In genomic region chr20:44428174-44429016, GRCh38 we compare ENCODE assay signal across 1 cellular context.
TF ChIP-seq lines count a peak whose summit lies in the region.

No MANE protein-coding gene starts in this region.

TF ChIP-seq in HepG2, 621 proteins besides CTCF, POLR2A, EP300 and RAD21 (continued from another document and continues in another):
- TF ChIP-seq IRF9 (CRISPR knock-in tag; IDR thresholded peaks at IDR 0.05; ENCODE audit: borderline replicate concordance) (no peak), MIER2 (CRISPR knock-in tag; IDR thresholded peaks at IDR 0.05) (peak; percentile 92), ZNF276 (CRISPR knock-in tag; IDR thresholded peaks at IDR 0.05; ENCODE audit: low read depth) (no peak), MAZ (IDR thresholded peaks at IDR 0.05; ENCODE audit: borderline replicate concordance, low read depth, low read length) (no peak), MAZ (CRISPR knock-in tag; IDR thresholded peaks at IDR 0.05; ENCODE audit: low read depth) (no peak; the same call in 1 of the 2 replicates), SMARCE1 (IDR thresholded peaks at IDR 0.05; ENCODE audit: borderline replicate concordance) (no peak), SRF (IDR thresholded peaks at IDR 0.05; ENCODE audit: low read depth, low read length) (no peak), ZNF672 (CRISPR knock-in tag; IDR thresholded peaks at IDR 0.05) (no peak), TSC22D2 (CRISPR knock-in tag; IDR thresholded peaks at IDR 0.05; ENCODE audit: borderline replicate concordance) (no peak), PAXIP1 (CRISPR knock-in tag; conservative IDR thresholded peaks at IDR 0.05) (peak; percentile 91), AKNA (CRISPR knock-in tag; IDR thresholded peaks at IDR 0.05; ENCODE audit: borderline replicate concordance) (no peak), NPAS2 (CRISPR knock-in tag; IDR thresholded peaks at IDR 0.05; ENCODE audit: borderline replicate concordance) (no peak), ZFP36L1 (CRISPR knock-in tag; IDR thresholded peaks at IDR 0.05) (0 out of 2 replicates have a peak, but pooled peaks have one; percentile 41), ZNF746 (CRISPR knock-in tag; IDR thresholded peaks at IDR 0.05) (peak; percentile 80), ZKSCAN5 (CRISPR knock-in tag; IDR thresholded peaks at IDR 0.05) (no peak), MTERF4 (CRISPR knock-in tag; IDR thresholded peaks at IDR 0.05) (peak; percentile 25; the same call in 1 of the 2 replicates), ZNF235 (CRISPR knock-in tag; IDR thresholded peaks at IDR 0.05; ENCODE audit: borderline replicate concordance) (no peak), IKZF4 (CRISPR knock-in tag; IDR thresholded peaks at IDR 0.05; ENCODE audit: borderline replicate concordance, low read depth, not compliant biosample characterization) (no peak), MLX (CRISPR knock-in tag; IDR thresholded peaks at IDR 0.05) (peak; percentile 79), RXRA (CRISPR knock-in tag; IDR thresholded peaks at IDR 0.05) (peak; percentile 76), TRAFD1 (CRISPR knock-in tag; IDR thresholded peaks at IDR 0.05; ENCODE audit: borderline replicate concordance) (no peak), ZNF138 (CRISPR knock-in tag; IDR thresholded peaks at IDR 0.05; ENCODE audit: low read depth) (no peak), TEAD3 (CRISPR knock-in tag; optimal IDR thresholded peaks at IDR 0.05; ENCODE audit: borderline replicate concordance) (peak; percentile 91), BCL3 (CRISPR knock-in tag; IDR thresholded peaks at IDR 0.05) (peak; percentile 76; the same call in 1 of the 2 replicates), RBFOX2 (IDR thresholded peaks at IDR 0.05; ENCODE audit: low read depth, low read length) (peak; percentile 44), ISX (CRISPR knock-in tag; conservative IDR thresholded peaks at IDR 0.05) (no peak), DZIP1 (CRISPR knock-in tag; IDR thresholded peaks at IDR 0.05) (peak; percentile 88; the same call in 1 of the 2 replicates), HNRNPL (IDR thresholded peaks at IDR 0.05; ENCODE audit: low read depth, low read length) (peak; percentile 75; the same call in 1 of the 2 replicates), ISL2 (CRISPR knock-in tag; IDR thresholded peaks at IDR 0.05) (peak; percentile 94), ZNF850 (CRISPR knock-in tag; conservative IDR thresholded peaks at IDR 0.05) (no peak), TOPORS (CRISPR knock-in tag; IDR thresholded peaks at IDR 0.05) (peak; percentile 95), NFE2 (CRISPR knock-in tag; IDR thresholded peaks at IDR 0.05) (no peak), KDM1A (CRISPR knock-in tag; IDR thresholded peaks at IDR 0.05) (peak; percentile 93), PBX3 (CRISPR knock-in tag; IDR thresholded peaks at IDR 0.05; ENCODE audit: borderline replicate concordance) (peak; percentile 73; the same call in 1 of the 2 replicates), FOXA1 (IDR thresholded peaks at IDR 0.05) (peak; percentile 86), FOXA1 (CRISPR knock-in tag; IDR thresholded peaks at IDR 0.05) (peak; percentile 99), NCOR1 (IDR thresholded peaks at IDR 0.05; ENCODE audit: borderline replicate concordance, low read length) (peak; percentile 77; the same call in 1 of the 2 replicates), SPEN (CRISPR knock-in tag; IDR thresholded peaks at IDR 0.05; ENCODE audit: low read depth) (no peak)
